8 cellular contexts compared by ENCODE assay signal in genomic region chr19:27716922-27717321, GRCh38.
"Had no signal": no experiment of that assay in that cellular context is flagged by ENCODE, and none has a peak within 500 bp of the region (broad histone marks: within the 10 kb centered on the region; RNA-seq: fewer than 3 reads in every experiment).

No MANE protein-coding gene starts in this region.

- DNase-seq: GM23248, GOT3, H7, HFFc6 had no signal

- H3K9me3 ChIP-seq: HAP-1 had no signal

- H3K4me1 ChIP-seq: HAP-1 had no signal

- H3K4me3 ChIP-seq: GM23248, HAP-1 had no signal

- H2AFZ ChIP-seq: GM23248 had no signal

- ATAC-seq: HCT116, HepG2 had no signal

- H3K27ac ChIP-seq: GM23248, HL-60 had no signal

- H3K9ac ChIP-seq: GM23248 had no signal

- H3K36me3 ChIP-seq: HAP-1 had no signal
